1 cellular context compared by ENCODE assay signal in the genomic region with DNA sequence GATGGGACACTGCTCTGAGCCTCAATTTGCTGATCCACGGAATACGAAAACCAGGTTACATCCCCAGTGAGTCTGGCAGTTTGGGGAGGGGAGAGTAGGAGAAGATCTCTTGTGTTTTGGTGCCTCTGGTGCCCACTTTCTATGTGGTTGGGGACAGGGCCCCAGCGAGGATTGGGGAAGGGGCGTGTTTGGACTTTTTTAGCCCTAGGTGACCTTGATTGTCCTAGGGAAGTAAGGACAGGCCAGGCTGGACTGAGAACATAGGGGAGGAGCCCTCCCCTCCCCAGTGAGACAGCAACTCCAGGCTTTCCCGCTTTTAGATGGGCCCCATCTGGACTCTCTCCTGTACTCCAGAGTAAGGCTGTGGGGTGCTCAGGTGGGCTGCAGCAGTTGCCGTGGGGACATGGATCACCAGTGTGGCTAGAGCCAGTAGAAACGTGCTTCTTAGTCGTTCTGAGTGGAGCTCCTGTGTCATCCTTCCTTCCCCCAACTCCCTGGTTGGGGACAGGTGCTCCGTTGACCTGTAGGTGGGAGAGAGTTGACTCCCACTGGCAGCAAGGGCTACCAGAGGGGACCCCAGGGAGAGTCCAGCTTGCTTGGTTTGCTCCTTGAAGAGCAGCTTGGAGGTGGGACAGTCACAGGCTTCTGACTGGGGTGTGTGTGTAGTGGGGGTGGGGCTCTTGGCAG.
TF ChIP-seq lines count a peak whose summit lies in the region.

No MANE protein-coding gene starts in this region.

TF ChIP-seq in GM23338, 12 proteins besides CTCF, POLR2A, EP300 and RAD21 (continued from another document):
- TF ChIP-seq ZNF462 (CRISPR knock-in tag; IDR thresholded peaks at IDR 0.05) (no peak), EZH2 (IDR thresholded peaks at IDR 0.05; ENCODE audit: low read depth, unreplicated experiment) (no peak), JUNB (IDR thresholded peaks at IDR 0.05; ENCODE audit: unreplicated experiment) (no peak), STAT1 (IDR thresholded peaks at IDR 0.05; ENCODE audit: unreplicated experiment) (no peak), ZNF331 (CRISPR knock-in tag; IDR thresholded peaks at IDR 0.05; ENCODE audit: low read depth) (no peak), POLR2AphosphoS5 (IDR thresholded peaks at IDR 0.05; ENCODE audit: low read depth) (no peak), REST (IDR thresholded peaks at IDR 0.05; ENCODE audit: unreplicated experiment) (no peak)
